ENCODE assay signal across 1 cellular context in genomic region chr15:89577776-89578115, GRCh38.
TF ChIP-seq lines count a peak whose summit lies in the region.

No MANE protein-coding gene starts in this region.

TF ChIP-seq in endothelial cell of umbilical vein, 7 proteins besides CTCF, POLR2A, EP300 and RAD21 (continued from another document):
- TF ChIP-seq JUN (IDR thresholded peaks at IDR 0.05; ENCODE audit: borderline replicate concordance, insufficient read depth, insufficient read length, low read depth) = no peak
- no peak for TF ChIP-seq GATA2 (IDR thresholded peaks at IDR 0.05; ENCODE audit: insufficient read depth, insufficient read length, low read depth, low read length)
- no peak for TF ChIP-seq EZH2 (IDR thresholded peaks at IDR 0.05; ENCODE audit: borderline replicate concordance, low read depth, low read length, severe bottlenecking)
- TF ChIP-seq POLR2AphosphoS5 (IDR thresholded peaks at IDR 0.05; ENCODE audit: insufficient read depth, low read depth, low read length) = no peak
